1 cellular context compared by ENCODE assay signal in the genomic region with DNA sequence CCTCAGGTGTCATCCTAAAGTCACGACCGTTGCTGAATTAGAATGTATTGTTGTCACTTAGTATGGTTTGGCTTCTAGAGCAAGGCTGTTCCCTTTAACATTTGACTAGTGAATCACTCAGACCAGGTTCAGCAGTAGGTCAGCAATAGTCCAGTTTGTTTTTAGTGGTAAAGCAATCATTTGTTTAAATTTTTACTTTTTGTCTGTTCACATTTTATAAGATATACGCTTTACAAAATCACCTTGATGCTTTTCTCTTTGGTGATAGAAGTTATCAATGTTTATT.
TF ChIP-seq lines count a peak whose summit lies in the region.

No MANE protein-coding gene starts in this region.

TF ChIP-seq in HCT116, 20 proteins besides CTCF, POLR2A, EP300 and RAD21 (continued from another document):
- TF ChIP-seq, protein P1, sequence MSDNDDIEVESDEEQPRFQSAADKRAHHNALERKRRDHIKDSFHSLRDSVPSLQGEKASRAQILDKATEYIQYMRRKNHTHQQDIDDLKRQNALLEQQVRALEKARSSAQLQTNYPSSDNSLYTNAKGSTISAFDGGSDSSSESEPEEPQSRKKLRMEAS (IDR thresholded peaks at IDR 0.05), result no peak
TF ChIP-seq in HCT116: peak in this region for 0.
